18 cellular contexts compared by ENCODE assay signal in genomic region chr7:24566274-24566673, GRCh38. TPM values are rescaled to one million over a fixed set of nuclear protein-coding genes. Genes with fewer than 3 reads are reported as not detected.
A peak's percentile ranks its signal among the peaks of the same experiment; 100 is the strongest.
DNase-seq lines count a peak whose midpoint lies in the region; ATAC-seq, FAIRE-seq and TF ChIP-seq lines count a peak whose summit lies in the region.
"Had no signal": no experiment of that assay in that cellular context is flagged by ENCODE, and none has a peak within 500 bp of the region (broad histone marks: within the 10 kb centered on the region; RNA-seq: fewer than 3 reads in every experiment).

No MANE protein-coding gene starts in this region.

- TF ChIP-seq POLR2A in H54 (IDR thresholded peaks at IDR 0.05; ENCODE audit: low read depth, low read length) = no peak
- TF ChIP-seq POLR2A in H1 (IDR thresholded peaks at IDR 0.05; ENCODE audit: control extremely low read depth in 1 of 2, low read depth in 2 of 2, low read length in 2 of 2) = no peak

- no peak overlapping the region for H3K4me2 ChIP-seq in H1 (ENCODE audit: insufficient read depth in 1 of 2, low read depth in 2 of 2, low read length in 2 of 2)
- H3K4me2 ChIP-seq: BLaER1 had no signal

- POLR2A ChIA-PET in H1 (lab: Charles Lee; ENCODE audit: partially characterized antibody) = interaction anchor here (0.6 kb wide), 1 partner anchor 133 kb away, joined by 3 read pairs; no protein-coding TSS in a partner anchor

- DNase-seq in H54 (ENCODE audit: insufficient read length, low spot score) (no peak), SJCRH30 (peak; percentile 13 to 47), H1 (ENCODE audit: low read depth in 1 of 2, low spot score in 2 of 2) (no peak), medulla oblongata (ENCODE audit: extremely low spot score) (no peak)
- DNase-seq: Caco-2; CD4-positive, CD25-positive, alpha-beta regulatory T cell; CD8-positive, alpha-beta T cell; DMS153; DND-41; GOT3; H9; HFFc6 had no signal

- H3K4me1 ChIP-seq in SJCRH30 = no peaks in the 10 kb centered on the region
- H3K4me1 ChIP-seq in H1 (replicated peaks in 1 of 4; ENCODE audit: control insufficient read depth in 3 of 4, insufficient read depth in 4 of 4, low read length in 3 of 4) = peaks cover 0 to 11% (median 0%) of the 10 kb centered on the region in 4 experiments; a peak in 1 of 7 replicates
- H3K4me1 ChIP-seq: BLaER1 had no signal

- H2BK20ac ChIP-seq in H1 (ENCODE audit: low read length) = no peak overlapping the region

- FAIRE-seq in H54 (lab: Jason Lieb, UNC) (peak; percentile 53), H1 (lab: Jason Lieb, UNC) (no peak)
- FAIRE-seq: GM12892 had no signal

- no peaks in the 10 kb centered on the region for H3K79me2 ChIP-seq in H1 (ENCODE audit: control insufficient read depth in 1 of 2, insufficient read depth in 2 of 2, low read length in 2 of 2)

- H3K27me3 ChIP-seq in SJCRH30 (peaks cover 7% of the 10 kb centered on the region; the same call in 1 of the 2 replicates), H1 (replicated peaks in 1 of 4; ENCODE audit: control insufficient read depth in 3 of 4, extremely low read depth in 1 of 4, insufficient read depth in 3 of 4, low read length in 3 of 4) (no peaks in the 10 kb centered on the region)
- H3K27me3 ChIP-seq: BLaER1 had no signal

- no peak overlapping the region for H3K9ac ChIP-seq in H1 (replicated peaks in 1 of 4; ENCODE audit: extremely low read depth in 1 of 4, low read depth in 3 of 4, low read length in 3 of 4)
- H3K9ac ChIP-seq: BLaER1 had no signal

- no peaks in the 10 kb centered on the region for H4K20me1 ChIP-seq in H1 (replicated peaks in 1 of 2; ENCODE audit: control insufficient read depth in 1 of 2, insufficient read depth in 2 of 2, low read length in 2 of 2)
- H4K20me1 ChIP-seq: BLaER1 had no signal

- H3K56ac ChIP-seq in H1 (replicated peaks; ENCODE audit: insufficient read length, low read depth, low read length) = no peak overlapping the region

- no peak overlapping the region for H2AK5ac ChIP-seq in H1 (ENCODE audit: low read depth, low read length)

- no peak overlapping the region for H4K5ac ChIP-seq in H1 (ENCODE audit: insufficient read length, low read depth, low read length)

- no peak overlapping the region for H3K4ac ChIP-seq in H1 (replicated peaks; ENCODE audit: insufficient read length, low read depth, low read length)

- no peaks in the 10 kb centered on the region for H3K9me3 ChIP-seq in SJCRH30 (replicated peaks)
- H3K9me3 ChIP-seq in H1 (ENCODE audit: insufficient read depth in 2 of 2, low read depth in 1 of 2, low read length in 1 of 2) = no peaks in the 10 kb centered on the region
- H3K9me3 ChIP-seq: BLaER1, Caco-2 had no signal

- no peaks in the 10 kb centered on the region for H3K79me1 ChIP-seq in H1 (ENCODE audit: low read depth, low read length)

- H3K14ac ChIP-seq in H1 (ENCODE audit: insufficient read length) = no peak overlapping the region

- ATAC-seq in HG03159 (IDR thresholded peaks at IDR 0.05; ENCODE audit: unreplicated experiment) (no peak), HG02852 (IDR thresholded peaks at IDR 0.05; ENCODE audit: unreplicated experiment) (no peak)
- ATAC-seq: CD8-positive, alpha-beta T cell had no signal

- no peak overlapping the region for H2BK120ac ChIP-seq in H1 (replicated peaks; ENCODE audit: low read depth, low read length)

- no peak for TF ChIP-seq CTCF in H1 (IDR thresholded peaks at IDR 0.05; ENCODE audit: control extremely low read depth in 1 of 3, insufficient read depth in 1 of 3, low read depth in 1 of 3, low read length in 3 of 3)

- TF ChIP-seq EP300 in Ishikawa (IDR thresholded peaks at IDR 0.05; ENCODE audit: borderline replicate concordance) (no peak), H1 (IDR thresholded peaks at IDR 0.05; ENCODE audit: borderline replicate concordance in 1 of 2, low read depth in 2 of 2, low read length in 2 of 2) (no peak)

- H3K23ac ChIP-seq in H1 (ENCODE audit: insufficient read length) = no peak overlapping the region

- H4K91ac ChIP-seq in H1 (replicated peaks; ENCODE audit: insufficient read length, low read length) = no peak overlapping the region

- H3K27ac ChIP-seq in SJCRH30 = no peak overlapping the region
- no peak overlapping the region for H3K27ac ChIP-seq in H1 (ENCODE audit: low read depth, low read length)
- H3K27ac ChIP-seq: BLaER1, C4-2B had no signal

- WGBS in H1 (ENCODE audit: extremely low coverage in 1 of 2, insufficient coverage in 1 of 2, insufficient read length in 1 of 2, insufficient replicate concordance in 2 of 2, low coverage in 1 of 2, low lambda C conversion rate in 2 of 2, missing lambda C conversion rate in 1 of 2), 2 experiments = 93% methylated on average over 2 of the region's 2 CpGs; no CpG with 5 or more reads in 1 of the 2 experiments

- no peaks in the 10 kb centered on the region for H3K23me2 ChIP-seq in H1 (ENCODE audit: low read depth, low read length)

- no peaks in the 10 kb centered on the region for H3K36me3 ChIP-seq in SJCRH30
- no peaks in the 10 kb centered on the region for H3K36me3 ChIP-seq in H1 (ENCODE audit: control insufficient read depth in 2 of 4, insufficient read depth in 4 of 4, low read length in 3 of 4)
- H3K36me3 ChIP-seq: BLaER1 had no signal

- no peak overlapping the region for H2BK15ac ChIP-seq in H1 (ENCODE audit: low read length)

- H2BK12ac ChIP-seq in H1 (ENCODE audit: low read depth, low read length) = no peak overlapping the region

- CTCF ChIA-PET in H1 (lab: Charles Lee; ENCODE audit: partially characterized antibody) = interaction anchor here (0.9 kb wide), 1 partner anchor 184 kb away, joined by 3 read pairs; no protein-coding TSS in a partner anchor

- H4K8ac ChIP-seq in H1 (ENCODE audit: extremely low read depth, insufficient read depth, low read length) = no peak overlapping the region

- no peak overlapping the region for H2BK5ac ChIP-seq in H1 (ENCODE audit: low read depth, low read length)

- no peak overlapping the region for H3K18ac ChIP-seq in H1 (ENCODE audit: extremely low read depth, low read length)

- TF ChIP-seq RAD21 in Ishikawa (IDR thresholded peaks at IDR 0.05; ENCODE audit: low read depth) (no peak), H1 (IDR thresholded peaks at IDR 0.05 in 1 of 2, conservative IDR thresholded peaks at IDR 0.05 in 1 of 2; ENCODE audit: low read depth in 2 of 2, low read length in 2 of 2) (no peak)

- H2AFZ ChIP-seq in H1 (ENCODE audit: low read length) = no peak overlapping the region

- H3K4me3 ChIP-seq in SJCRH30 (no peak overlapping the region), H1 (ENCODE audit: extremely low read depth in 1 of 4, insufficient read depth in 2 of 4, low read depth in 3 of 4, low read length in 4 of 4) (no peak overlapping the region)
- H3K4me3 ChIP-seq: BLaER1 had no signal

TF ChIP-seq in Ishikawa, 13 proteins besides CTCF, POLR2A, EP300 and RAD21 (continues in another document):
- no peak for TF ChIP-seq TAF1 (IDR thresholded peaks at IDR 0.05; ENCODE audit: low read depth)

TF ChIP-seq in H1, 55 proteins besides CTCF, POLR2A, EP300 and RAD21:
- TF ChIP-seq POLR2AphosphoS5 (IDR thresholded peaks at IDR 0.05; ENCODE audit: low read depth, low read length) = no peak
- TF ChIP-seq KDM5A (IDR thresholded peaks at IDR 0.05; ENCODE audit: low read length) = no peak
- TF ChIP-seq, protein P1, sequence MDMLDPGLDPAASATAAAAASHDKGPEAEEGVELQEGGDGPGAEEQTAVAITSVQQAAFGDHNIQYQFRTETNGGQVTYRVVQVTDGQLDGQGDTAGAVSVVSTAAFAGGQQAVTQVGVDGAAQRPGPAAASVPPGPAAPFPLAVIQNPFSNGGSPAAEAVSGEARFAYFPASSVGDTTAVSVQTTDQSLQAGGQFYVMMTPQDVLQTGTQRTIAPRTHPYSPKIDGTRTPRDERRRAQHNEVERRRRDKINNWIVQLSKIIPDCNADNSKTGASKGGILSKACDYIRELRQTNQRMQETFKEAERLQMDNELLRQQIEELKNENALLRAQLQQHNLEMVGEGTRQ (IDR thresholded peaks at IDR 0.05; ENCODE audit: low read length) = 0 out of 2 replicates have a peak, but pooled peaks have one; percentile 15
TF ChIP-seq in H1: peak in this region for 1.

RNA-seq across cellular contexts. Expression of gene PALS2, which starts 7.0 kb away (rescaled TPM):
- 54.4 and 55.1 TPM in 2 replicates for total RNA-seq in SJCRH30 (2014; rRNA removed; shearing (Covaris generic))
- total RNA-seq in H1 (2021; fragmentation: NEBNext Ultra II Directional; extraction: Animal tissue kit (Norgen Biotek cat#: 25700)) = 84.1 and 98.3 TPM in 2 replicates
- 6.1 and 10.4 TPM in 2 replicates for polyA plus RNA-seq in H1 (2011; rRNA removed)
- 18.7 TPM for polyA plus RNA-seq in H1 (2011; cell fraction: cytosol; rRNA removed)
- polyA plus RNA-seq in H1 (2011; cell fraction: nucleus; rRNA removed) = 5.3 TPM
- polyA plus RNA-seq in H1 (2012, experiment 1 of 2) = 25.6 to 55.7 TPM (median 33.8 TPM) in 4 replicates
- 5.5 TPM for polyA plus RNA-seq in H1 (2012, experiment 2 of 2)
- 28.3 TPM for polyA plus RNA-seq in H1 (2013, experiment 1 of 2)
- 30.3 TPM for polyA plus RNA-seq in H1 (2013, experiment 2 of 2)
- polyA minus RNA-seq in H1 (2011; rRNA and poly(A)+ RNA removed) = 16.4 and 32.4 TPM in 2 replicates
- polyA minus RNA-seq in H1 (2011; cell fraction: cytosol; rRNA and poly(A)+ RNA removed) = 16.7 TPM
- 58.0 TPM for polyA minus RNA-seq in H1 (2011; cell fraction: nucleus; rRNA and poly(A)+ RNA removed)

Comparison
In these comparisons a context has a peak if more than half of its experiments do, and no peak if none do; other contexts are left out.
1. DNase-seq: peak in SJCRH30 (2 of 2); none in H54 (single experiment), H1 (0 of 2) and medulla oblongata (single experiment).